In genomic region chr7:18019562-18019961, GRCh38 we compare ENCODE assay signal across 12 cellular contexts. TPM values are rescaled to one million over a fixed set of nuclear protein-coding genes. Genes with fewer than 3 reads are reported as not detected.
A peak's percentile ranks its signal among the peaks of the same experiment; 100 is the strongest.
DNase-seq lines count a peak whose midpoint lies in the region; ATAC-seq and TF ChIP-seq lines count a peak whose summit lies in the region.
"Had no signal": no experiment of that assay in that cellular context is flagged by ENCODE, and none has a peak within 500 bp of the region (broad histone marks: within the 10 kb centered on the region; RNA-seq: fewer than 3 reads in every experiment).

No MANE protein-coding gene starts in this region.

- DNase-seq in COLO829 (ENCODE audit: low spot score): peak; percentile 81
- DNase-seq in NCI-H460 (ENCODE audit: extremely low read depth, low read depth): peak; percentile 22
- DNase-seq in epithelial cell of proximal tubule (ENCODE audit: low read depth): peak; percentile 22
- DNase-seq in head of caudate nucleus: no peak
- no peak for DNase-seq in activated naive CD4-positive, alpha-beta T cell treated with Interleukin-2 at 50 U/mL for 16 hours
- DNase-seq in HK-2 (ENCODE audit: unreplicated experiment): no peak
- DNase-seq: activated CD4-positive, alpha-beta memory T cell treated with anti-CD3 and anti-CD28 coated beads for 36 hours; central memory CD4-positive, alpha-beta T cell had no signal

- intact Hi-C loops in head of caudate nucleus (cut with DNase I): no loop called here

- WGBS in mesodermal cell (ENCODE audit: insufficient coverage in 2 of 2), 2 experiments: 67 to 71% methylated on average over 1 of the region's 1 CpG

- no peak for ATAC-seq in GM18511 (IDR thresholded peaks at IDR 0.05; ENCODE audit: unreplicated experiment)
- ATAC-seq: Panc1 had no signal

- no peak for TF ChIP-seq CTCF in epithelial cell of proximal tubule (conservative IDR thresholded peaks at IDR 0.05; ENCODE audit: low read depth, low read length)

- no peaks in the 10 kb centered on the region for H3K36me3 ChIP-seq in mesodermal cell (ENCODE audit: control insufficient read depth, insufficient read depth, low read length)

- H3K4me1 ChIP-seq in mesodermal cell (ENCODE audit: control insufficient read depth, insufficient read depth, low read length, poor library complexity, severe bottlenecking): no peaks in the 10 kb centered on the region

- no peaks in the 10 kb centered on the region for H3K9me3 ChIP-seq in mesodermal cell (ENCODE audit: control insufficient read depth, low read length)

- no peak overlapping the region for H3K4me3 ChIP-seq in epithelial cell of proximal tubule (ENCODE audit: low read depth, low read length)
- no peak overlapping the region for H3K4me3 ChIP-seq in mesodermal cell (ENCODE audit: extremely low read depth, insufficient read depth, low read length, poor library complexity, severe bottlenecking)

- H3K27ac ChIP-seq in mesodermal cell (ENCODE audit: low read depth, low read length, severe bottlenecking): peak overlapping the region; percentile 50

RNA-seq across cellular contexts. Expression of gene PRPS1L1, which starts 8.1 kb away (rescaled TPM):
- total RNA-seq in NCI-H460 (2014; rRNA removed; shearing (Covaris generic)): not detected in 2 replicates
- polyA plus RNA-seq in NCI-H460 (2014; cell fraction: nucleus; rRNA removed): not detected in 2 replicates
- total RNA-seq in epithelial cell of proximal tubule: not detected in 2 replicates
- not detected for polyA plus RNA-seq in mesodermal cell (2013, experiment 1 of 2)
- not detected for polyA plus RNA-seq in mesodermal cell (2013, experiment 2 of 2)
- total RNA-seq: activated CD4-positive, alpha-beta memory T cell treated with anti-CD3 and anti-CD28 coated beads for 36 hours; temporal lobe had no signal

Comparison
In these comparisons a context has a peak if more than half of its experiments do, and no peak if none do; other contexts are left out.
1. DNase-seq: peak in COLO829 (single experiment), NCI-H460 (single experiment) and epithelial cell of proximal tubule (single experiment); none in head of caudate nucleus (0 of 42), activated naive CD4-positive, alpha-beta T cell treated with Interleukin-2 at 50 U/mL for 16 hours (single experiment) and HK-2 (single experiment).